14 cellular contexts compared by ENCODE assay signal in the genomic region with DNA sequence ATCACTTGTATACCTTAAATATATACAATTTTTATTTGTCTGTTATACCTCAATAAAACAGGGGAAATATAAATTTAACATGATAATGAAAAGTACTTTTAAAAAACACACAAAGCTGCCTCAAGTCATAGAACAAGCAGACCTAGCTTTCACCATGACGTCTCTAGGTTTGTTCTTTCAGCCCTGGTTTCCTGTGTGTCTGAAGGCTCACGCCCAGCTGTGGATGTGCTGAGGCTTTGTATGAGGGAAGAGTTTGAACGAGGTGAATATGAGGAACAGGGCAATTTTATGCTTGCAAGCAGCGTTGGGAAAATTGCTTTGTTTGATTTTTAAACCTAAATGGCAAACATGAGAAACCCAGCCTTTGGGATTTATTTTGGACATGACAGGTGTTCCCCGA. TPM values are rescaled to one million over a fixed set of nuclear protein-coding genes. Genes with fewer than 3 reads are reported as not detected.
A peak's percentile ranks its signal among the peaks of the same experiment; 100 is the strongest.
DNase-seq lines count a peak whose midpoint lies in the region; ATAC-seq and TF ChIP-seq lines count a peak whose summit lies in the region.
"Had no signal": no experiment of that assay in that cellular context is flagged by ENCODE, and none has a peak within 500 bp of the region (broad histone marks: within the 10 kb centered on the region; RNA-seq: fewer than 3 reads in every experiment).

No MANE protein-coding gene starts in this region.

- ATAC-seq in activated naive CD8-positive, alpha-beta T cell treated with anti-CD3 and anti-CD28 coated beads, Interleukin-2, amount 50 U/mL, for 24 hours = no peak
- peak; percentile 36 for ATAC-seq in HG02852 (IDR thresholded peaks at IDR 0.05; ENCODE audit: unreplicated experiment)
- ATAC-seq in T-cell (replicated peaks in 1 of 4) = peak; percentile 79 to 94 (median 84)
- ATAC-seq: foreskin keratinocyte; stimulated activated naive B cell treated with anti-CD40 and anti-IgM and Interleukin-4, amounts not matched to agents 10 μg/mL and 1 μg/mL and 100 μg/mL, for 72 hours had no signal

- peak overlapping the region; percentile 65 for H3K4me3 Mint-ChIP-seq in activated naive CD8-positive, alpha-beta T cell
- H3K4me3 Mint-ChIP-seq in activated naive CD8-positive, alpha-beta T cell treated with anti-CD3 and anti-CD28 coated beads, Interleukin-2, amount 50 U/mL, for 24 hours = no peak overlapping the region
- H3K4me3 Mint-ChIP-seq in T-cell = peak overlapping the region in 1 of 3 donors; percentile 60
- H3K4me3 Mint-ChIP-seq in nephron progenitor cell = no peak overlapping the region
- H3K4me3 Mint-ChIP-seq: stimulated activated naive B cell treated with anti-CD40 and anti-IgM and Interleukin-4, amounts not matched to agents 10 μg/mL and 1 μg/mL and 100 μg/mL, for 72 hours had no signal

- H3K27ac Mint-ChIP-seq in activated naive CD8-positive, alpha-beta T cell = no peak overlapping the region
- no peak overlapping the region for H3K27ac Mint-ChIP-seq in activated naive CD8-positive, alpha-beta T cell treated with anti-CD3 and anti-CD28 coated beads, Interleukin-2, amount 50 U/mL, for 24 hours
- H3K27ac Mint-ChIP-seq in T-cell (no peak overlapping the region), nephron progenitor cell (peak overlapping the region; percentile 92)
- H3K27ac Mint-ChIP-seq: stimulated activated naive B cell treated with anti-CD40 and anti-IgM and Interleukin-4, amounts not matched to agents 10 μg/mL and 1 μg/mL and 100 μg/mL, for 72 hours had no signal

- no peak for TF ChIP-seq CTCF in nephron progenitor cell (IDR thresholded peaks at IDR 0.05)

- H3K9me3 Mint-ChIP-seq in activated naive CD8-positive, alpha-beta T cell (ENCODE audit: low read depth) = no peaks in the 10 kb centered on the region
- H3K9me3 Mint-ChIP-seq in activated naive CD8-positive, alpha-beta T cell treated with anti-CD3 and anti-CD28 coated beads, Interleukin-2, amount 50 U/mL, for 24 hours = no peaks in the 10 kb centered on the region
- no peaks in the 10 kb centered on the region for H3K9me3 Mint-ChIP-seq in T-cell
- no peaks in the 10 kb centered on the region for H3K9me3 Mint-ChIP-seq in nephron progenitor cell
- H3K9me3 Mint-ChIP-seq: stimulated activated naive B cell treated with anti-CD40 and anti-IgM and Interleukin-4, amounts not matched to agents 10 μg/mL and 1 μg/mL and 100 μg/mL, for 72 hours had no signal

- POLR2A ChIA-PET in T-cell (lab: Charles Lee) = no interaction called here

- DNase-seq in activated naive CD8-positive, alpha-beta T cell treated with anti-CD3 and anti-CD28 coated beads, Interleukin-2, amount 50 U/mL, for 24 hours = no peak
- DNase-seq in T-cell (peak in 32 of 34 experiments; percentile 23 to 80 (median 54)), nephron progenitor cell (no peak), SW480 (ENCODE audit: low spot score) (no peak), NCI-H1092 (lab: John Stamatoyannopoulos, UW) (no peak)
- no peak for DNase-seq in activated CD8-positive, alpha-beta memory T cell treated with anti-CD3 and anti-CD28 coated beads, Interleukin-2, amount 50 U/mL, for 48 hours
- DNase-seq: EL; foreskin keratinocyte; NCI-H1417 treated with DMSO at 0.1 percent for 48 hours; psoas muscle; SJCRH30; stimulated activated naive B cell treated with anti-CD40 and anti-IgM and Interleukin-4, amounts not matched to agents 10 μg/mL and 1 μg/mL and 100 μg/mL, for 72 hours had no signal

- H3K4me1 Mint-ChIP-seq in activated naive CD8-positive, alpha-beta T cell (ENCODE audit: low read depth) = peaks cover 40% of the 10 kb centered on the region
- H3K4me1 Mint-ChIP-seq in activated naive CD8-positive, alpha-beta T cell treated with anti-CD3 and anti-CD28 coated beads, Interleukin-2, amount 50 U/mL, for 24 hours = peaks cover 38% of the 10 kb centered on the region
- H3K4me1 Mint-ChIP-seq in T-cell (peaks cover 30 to 37% (median 35%) of the 10 kb centered on the region in 3 donors), nephron progenitor cell (peaks cover 33% of the 10 kb centered on the region)
- H3K4me1 Mint-ChIP-seq: stimulated activated naive B cell treated with anti-CD40 and anti-IgM and Interleukin-4, amounts not matched to agents 10 μg/mL and 1 μg/mL and 100 μg/mL, for 72 hours had no signal

- CTCF ChIA-PET in T-cell (lab: Charles Lee) = interaction anchor here in 1 of 2 donors (1.0 to 1.1 kb wide), 2 partner anchors 31 to 112 kb away, joined by 3 to 5 read pairs; no protein-coding TSS in a partner anchor

- H3K27me3 Mint-ChIP-seq in activated naive CD8-positive, alpha-beta T cell = no peaks in the 10 kb centered on the region
- H3K27me3 Mint-ChIP-seq in activated naive CD8-positive, alpha-beta T cell treated with anti-CD3 and anti-CD28 coated beads, Interleukin-2, amount 50 U/mL, for 24 hours = peaks cover 4% of the 10 kb centered on the region
- H3K27me3 Mint-ChIP-seq in T-cell = peaks cover 3 to 16% of the 10 kb centered on the region in 2 donors
- peaks cover 7% of the 10 kb centered on the region for H3K27me3 Mint-ChIP-seq in nephron progenitor cell (ENCODE audit: low read depth, poor library complexity)
- H3K27me3 Mint-ChIP-seq: stimulated activated naive B cell treated with anti-CD40 and anti-IgM and Interleukin-4, amounts not matched to agents 10 μg/mL and 1 μg/mL and 100 μg/mL, for 72 hours had no signal

- H3K36me3 Mint-ChIP-seq in activated naive CD8-positive, alpha-beta T cell = no peaks in the 10 kb centered on the region
- H3K36me3 Mint-ChIP-seq in activated naive CD8-positive, alpha-beta T cell treated with anti-CD3 and anti-CD28 coated beads, Interleukin-2, amount 50 U/mL, for 24 hours (ENCODE audit: low read depth) = no peaks in the 10 kb centered on the region
- H3K36me3 Mint-ChIP-seq in T-cell = no peaks in the 10 kb centered on the region
- H3K36me3 Mint-ChIP-seq in nephron progenitor cell (ENCODE audit: low read depth) = no peaks in the 10 kb centered on the region
- H3K36me3 Mint-ChIP-seq: stimulated activated naive B cell treated with anti-CD40 and anti-IgM and Interleukin-4, amounts not matched to agents 10 μg/mL and 1 μg/mL and 100 μg/mL, for 72 hours had no signal

RNA-seq across cellular contexts. Expression of a gene that starts 15.3 kb away (rescaled TPM):
- total RNA-seq in T-cell = 1 to 10 TPM; 1.8 to 4.6 (median 3.6) TPM

Comparison
In these comparisons a context has a peak if more than half of its experiments do, and no peak if none do; other contexts are left out.
1. DNase-seq: peak in T-cell (32 of 34); none in activated naive CD8-positive, alpha-beta T cell treated with anti-CD3 and anti-CD28 coated beads, Interleukin-2, amount 50 U/mL, for 24 hours (single experiment), nephron progenitor cell (single experiment), SW480 (single experiment), activated CD8-positive, alpha-beta memory T cell treated with anti-CD3 and anti-CD28 coated beads, Interleukin-2, amount 50 U/mL, for 48 hours (single experiment) and NCI-H1092 (single experiment).